Comparison of ENCODE assay signal across 9 cellular contexts in the genomic region with DNA sequence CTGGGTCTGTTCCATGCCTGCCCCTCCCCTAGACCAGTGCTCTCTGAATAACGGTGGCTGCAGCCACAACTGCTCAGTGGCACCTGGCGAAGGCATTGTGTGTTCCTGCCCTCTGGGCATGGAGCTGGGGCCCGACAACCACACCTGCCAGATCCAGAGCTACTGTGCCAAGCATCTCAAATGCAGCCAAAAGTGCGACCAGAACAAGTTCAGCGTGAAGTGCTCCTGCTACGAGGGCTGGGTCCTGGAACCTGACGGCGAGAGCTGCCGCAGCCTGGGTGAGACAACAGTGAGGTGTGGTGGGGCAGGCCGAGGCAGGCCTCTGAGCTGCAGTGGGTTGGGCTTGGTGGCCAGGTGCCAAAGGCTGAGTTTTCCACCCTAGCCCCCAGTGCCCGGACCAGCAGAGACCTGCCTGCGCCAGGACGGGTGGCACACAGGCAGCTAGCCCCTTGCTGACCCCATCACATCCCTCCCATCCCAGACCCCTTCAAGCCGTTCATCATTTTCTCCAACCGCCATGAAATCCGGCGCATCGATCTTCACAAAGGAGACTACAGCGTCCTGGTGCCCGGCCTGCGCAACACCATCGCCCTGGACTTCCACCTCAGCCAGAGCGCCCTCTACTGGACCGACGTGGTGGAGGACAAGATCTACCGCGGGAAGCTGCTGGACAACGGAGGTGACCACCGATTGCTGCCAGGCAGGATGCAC. TPM values are rescaled to one million over a fixed set of nuclear protein-coding genes. Genes with fewer than 3 reads are reported as not detected.
DNase-seq lines count a peak whose midpoint lies in the region; ATAC-seq, FAIRE-seq and TF ChIP-seq lines count a peak whose summit lies in the region.
"Had no signal": no experiment of that assay in that cellular context is flagged by ENCODE, and none has a peak within 500 bp of the region (broad histone marks: within the 10 kb centered on the region; RNA-seq: fewer than 3 reads in every experiment).

No MANE protein-coding gene starts in this region.

- no peaks in the 10 kb centered on the region for H3K9me3 ChIP-seq in mucosa of stomach (ENCODE audit: control insufficient read depth, low read length)
- H3K9me3 ChIP-seq in thoracic aorta, result no peaks in the 10 kb centered on the region

- H3K27ac Mint-ChIP-seq in GM23338, result no peak overlapping the region

- peaks cover 18% of the 10 kb centered on the region for H3K27me3 Mint-ChIP-seq in GM23338 (ENCODE audit: insufficient read depth, low read depth, poor library complexity)
- H3K27me3 Mint-ChIP-seq: dendritic cell treated with granulocyte-macrophage colony-stimulating factor and Interleukin-4, amounts not matched to agents 40 ng/mL and 50 ng/mL, for 4 days had no signal

- 0 out of 2 replicates have a peak, but pooled peaks cover 13% of the 10 kb centered on the region for H4K20me1 ChIP-seq in GM23338 (replicated peaks; ENCODE audit: insufficient read depth)

- FAIRE-seq in GM12891 (lab: Jason Lieb, UNC), result no peak

- TF ChIP-seq CTCF in GM23338 (conservative IDR thresholded peaks at IDR 0.05; ENCODE audit: low read depth in 2 of 2), result peak; percentile 86 to 97
- peak; percentile 61 for TF ChIP-seq CTCF in epithelial cell of proximal tubule (conservative IDR thresholded peaks at IDR 0.05; ENCODE audit: low read depth, low read length)
- peak; percentile 90 for TF ChIP-seq CTCF in thoracic aorta (IDR thresholded peaks at IDR 0.05)

- H3K9me2 ChIP-seq in GM23338 (ENCODE audit: insufficient read depth), result no peaks in the 10 kb centered on the region

- H3K36me3 ChIP-seq in GM23338 (ENCODE audit: insufficient read depth) (peaks cover 13% of the 10 kb centered on the region), mucosa of stomach (ENCODE audit: control insufficient read depth, insufficient read depth, low read length) (peaks cover 33% of the 10 kb centered on the region), thoracic aorta (peaks cover 79% of the 10 kb centered on the region)

- H3K4me3 Mint-ChIP-seq in GM23338, result no peak overlapping the region
- H3K4me3 Mint-ChIP-seq: dendritic cell treated with granulocyte-macrophage colony-stimulating factor and Interleukin-4, amounts not matched to agents 40 ng/mL and 50 ng/mL, for 4 days had no signal

- H3K4me3 ChIP-seq in GM23338 (no peak overlapping the region), epithelial cell of proximal tubule (ENCODE audit: low read depth, low read length) (no peak overlapping the region), mucosa of stomach (ENCODE audit: low read length) (no peak overlapping the region), thoracic aorta (no peak overlapping the region)

- DNase-seq in 8988T (peak; percentile 84), GM23338 (ENCODE audit: low spot score) (peak; percentile 94), NCI-H510A treated with DMSO at 0.1 percent for 48 hours (lab: John Stamatoyannopoulos, UW) (peak; percentile 90), epithelial cell of proximal tubule (ENCODE audit: low read depth) (no peak), thoracic aorta (ENCODE audit: low spot score) (peak; percentile 62), GM12891 (ENCODE audit: insufficient read length, low spot score) (no peak)
- peak; percentile 70 for DNase-seq in activated CD8-positive, alpha-beta memory T cell treated with anti-CD3 and anti-CD28 coated beads for 24 hours

- no peaks in the 10 kb centered on the region; the same call in 2 of the 3 replicates for H3K9me3 Mint-ChIP-seq in GM23338
- H3K9me3 Mint-ChIP-seq: dendritic cell treated with granulocyte-macrophage colony-stimulating factor and Interleukin-4, amounts not matched to agents 40 ng/mL and 50 ng/mL, for 4 days had no signal

- no peak overlapping the region for H2AFZ ChIP-seq in GM23338

- H3K4me2 ChIP-seq in GM23338, result no peak overlapping the region

- H3K4me1 Mint-ChIP-seq in GM23338, result peaks cover 6% of the 10 kb centered on the region

- ATAC-seq in GM23338 (peak; percentile 78), thoracic aorta (ENCODE audit: insufficient number of reproducible peaks, low FRiP score, low read depth) (peak; percentile 43)

- H3K4me1 ChIP-seq in GM23338 (ENCODE audit: insufficient read depth), result no peaks in the 10 kb centered on the region
- H3K4me1 ChIP-seq in mucosa of stomach (ENCODE audit: control insufficient read depth, insufficient read depth, low read length), result peaks cover 29% of the 10 kb centered on the region
- H3K4me1 ChIP-seq in thoracic aorta (ENCODE audit: control insufficient read depth in 1 of 2, low read depth in 2 of 2), result peaks cover 0 to 28% of the 10 kb centered on the region in 2 donors

- peaks cover 15% of the 10 kb centered on the region; the same call in 1 of the 2 replicates for H3F3A ChIP-seq in GM23338 (replicated peaks; ENCODE audit: low read depth)

- H3K36me3 Mint-ChIP-seq in GM23338 (ENCODE audit: low read depth), result peaks cover 89% of the 10 kb centered on the region

- no peak for TF ChIP-seq POLR2A in GM12891 (IDR thresholded peaks at IDR 0.05; ENCODE audit: low read depth, low read length)

- H3K27me3 ChIP-seq in GM23338 (ENCODE audit: insufficient read depth) (no peaks in the 10 kb centered on the region), mucosa of stomach (ENCODE audit: control insufficient read depth, insufficient read depth, low read length) (no peaks in the 10 kb centered on the region), thoracic aorta (replicated peaks; ENCODE audit: insufficient read depth) (no peaks in the 10 kb centered on the region)

- no peaks in the 10 kb centered on the region; the same call in 1 of the 2 replicates for H3K79me2 ChIP-seq in GM23338 (replicated peaks; ENCODE audit: insufficient read depth)

- H3K27ac ChIP-seq in GM23338 (ENCODE audit: low read depth), result peak overlapping the region; percentile 72; the same call in 1 of the 2 replicates
- H3K27ac ChIP-seq in thoracic aorta, result peak overlapping the region; percentile 31 to 38

- H3K9ac ChIP-seq in mucosa of stomach (ENCODE audit: low read length), result peak overlapping the region; percentile 10

TF ChIP-seq in GM23338, 12 proteins besides CTCF, POLR2A, EP300 and RAD21:
- TF ChIP-seq ZNF331 (CRISPR knock-in tag; IDR thresholded peaks at IDR 0.05; ENCODE audit: low read depth), result no peak
- TF ChIP-seq CREB1 (CRISPR knock-in tag; IDR thresholded peaks at IDR 0.05; ENCODE audit: low read depth), result 0 out of 2 replicates have a peak, but pooled peaks have one; percentile 25

TF ChIP-seq in GM12891, 5 proteins besides CTCF, POLR2A, EP300 and RAD21:
- TF ChIP-seq POLR2AphosphoS5 (IDR thresholded peaks at IDR 0.05; ENCODE audit: low read depth, low read length), result no peak
- no peak for TF ChIP-seq PAX5 (IDR thresholded peaks at IDR 0.05; ENCODE audit: insufficient read depth, low read length, severe bottlenecking)
- TF ChIP-seq POU2F2 (IDR thresholded peaks at IDR 0.05; ENCODE audit: low read depth, low read length), result no peak
- no peak for TF ChIP-seq SPI1 (IDR thresholded peaks at IDR 0.05; ENCODE audit: low read depth, low read length)
- no peak for TF ChIP-seq TAF1 (IDR thresholded peaks at IDR 0.05; ENCODE audit: low read depth, low read length)

RNA-seq across cellular contexts. Expression of gene LRP1-AS, which starts 28.2 kb away (rescaled TPM):
- total RNA-seq in GM23338 (2014; rRNA removed; shearing (Covaris generic)), result not detected in 2 replicates
- polyA plus RNA-seq in GM23338 (2016; fragmentation: Nextera tagmentation; extraction: Ambion mirVana), result 0.86 TPM in 1 of 2 replicates, not detected in the other
- not detected in 2 replicates for total RNA-seq in epithelial cell of proximal tubule
- not detected for total RNA-seq in thoracic aorta
- not detected for polyA plus RNA-seq in GM12891 (2012; ENCODE audit: low read depth, missing spikeins)

RNA-seq across cellular contexts. Expression of gene NXPH4, which starts 41.0 kb away (rescaled TPM):
- 1.5 and 4.5 TPM in 2 replicates for total RNA-seq in GM23338 (2014; rRNA removed; shearing (Covaris generic))
- 0.89 and 1.1 TPM in 2 replicates for polyA plus RNA-seq in GM23338 (2016; fragmentation: Nextera tagmentation; extraction: Ambion mirVana)
- total RNA-seq in epithelial cell of proximal tubule (not detected in 2 replicates), thoracic aorta (under 1 TPM in 1 of 2 donors, not detected in 1; 0.81 TPM)
- polyA plus RNA-seq in GM12891 (2012; ENCODE audit: low read depth, missing spikeins), result 0.24 TPM

RNA-seq across cellular contexts. Expression of gene LRP1, which starts 47.3 kb away (rescaled TPM):
- 130 and 145 TPM in 2 replicates for total RNA-seq in GM23338 (2014; rRNA removed; shearing (Covaris generic))
- 26.6 and 29.9 TPM in 2 replicates for polyA plus RNA-seq in GM23338 (2016; fragmentation: Nextera tagmentation; extraction: Ambion mirVana)
- 0.72 and 8.9 TPM in 2 replicates for total RNA-seq in epithelial cell of proximal tubule
- total RNA-seq in thoracic aorta, result 100 to 1,000 TPM; 663 to 755 TPM
- polyA plus RNA-seq in GM12891 (2012; ENCODE audit: low read depth, missing spikeins), result 0.47 TPM

RNA-seq across cellular contexts. Expression of gene SHMT2, which starts 53.9 kb away (rescaled TPM):
- total RNA-seq in GM23338 (2014; rRNA removed; shearing (Covaris generic)), result 363 and 387 TPM in 2 replicates
- 125 and 131 TPM in 2 replicates for polyA plus RNA-seq in GM23338 (2016; fragmentation: Nextera tagmentation; extraction: Ambion mirVana)
- total RNA-seq in epithelial cell of proximal tubule (118 and 258 TPM in 2 replicates), thoracic aorta (10 to 100 TPM; 57.3 to 60.4 TPM)
- polyA plus RNA-seq in GM12891 (2012; ENCODE audit: low read depth, missing spikeins), result 152 TPM

Comparison
In these comparisons a context has a peak if more than half of its experiments do, and no peak if none do; other contexts are left out.
1. DNase-seq: peak in 8988T (single experiment), GM23338 (single experiment), NCI-H510A treated with DMSO at 0.1 percent for 48 hours (single experiment), activated CD8-positive, alpha-beta memory T cell treated with anti-CD3 and anti-CD28 coated beads for 24 hours (single experiment) and thoracic aorta (single experiment); none in epithelial cell of proximal tubule (single experiment) and GM12891 (single experiment).
2. RNA of gene LRP1, which starts 47.3 kb away (total RNA-seq): 663 to 755 TPM in thoracic aorta and 130 to 145 TPM in GM23338; 0.72 to 8.9 TPM in epithelial cell of proximal tubule; every median in the first group is over 10 times any median in the second.
3. Peak in every context shown above with its lines, with median percentiles within 50 percentile points of each other: CTCF ChIP-seq.